Comparison of ENCODE assay signal across 1 cellular context in the genomic region with DNA sequence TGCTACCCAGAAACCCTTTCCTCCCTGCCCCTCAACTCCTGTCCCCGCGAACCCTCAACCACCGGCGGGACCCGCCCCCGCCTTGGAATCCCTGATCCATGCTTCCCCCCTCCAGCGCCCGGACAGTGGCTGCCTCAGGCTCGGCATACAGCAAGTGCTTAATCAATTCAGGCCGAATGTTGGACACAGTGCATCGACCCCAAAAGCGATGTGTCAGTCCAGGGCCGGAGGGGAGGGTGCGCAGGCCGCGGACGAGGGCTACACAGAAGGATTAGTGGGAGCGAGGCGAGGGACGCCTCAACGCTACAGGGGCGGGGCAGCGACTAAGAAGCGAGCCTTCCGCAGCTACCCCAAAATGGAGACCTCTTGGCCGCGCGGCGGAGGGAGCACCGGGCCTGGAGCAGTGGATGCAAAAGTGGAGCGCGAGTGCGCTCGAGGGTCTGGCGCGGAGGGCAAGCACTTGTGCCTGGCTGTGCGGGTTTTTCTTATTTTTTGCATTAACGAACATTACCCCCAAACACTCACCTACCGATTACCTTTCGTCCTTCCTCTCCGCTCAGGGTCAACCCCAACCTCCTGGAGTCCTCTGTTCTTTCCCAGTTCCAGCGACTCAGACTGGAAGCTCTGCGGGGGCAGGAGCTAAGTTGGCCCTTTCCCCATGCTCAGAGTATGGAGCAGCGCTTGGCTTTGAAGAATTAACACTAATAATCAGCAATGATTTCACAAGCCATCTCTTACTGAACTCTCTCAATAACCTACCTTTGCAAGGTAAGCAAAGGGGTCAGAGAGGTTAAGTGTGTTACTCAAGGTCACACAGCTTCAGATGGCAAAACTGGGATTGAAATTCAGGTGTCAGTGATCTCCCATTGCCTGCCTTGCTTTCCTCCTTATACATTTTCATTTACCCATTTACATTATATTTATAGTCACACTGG.
TF ChIP-seq lines count a peak whose summit lies in the region.

No MANE protein-coding gene starts in this region.

TF ChIP-seq in HEK293, 187 proteins besides CTCF, POLR2A, EP300 and RAD21 (continued from another document and continues in another):
- TF ChIP-seq, protein P1, sequence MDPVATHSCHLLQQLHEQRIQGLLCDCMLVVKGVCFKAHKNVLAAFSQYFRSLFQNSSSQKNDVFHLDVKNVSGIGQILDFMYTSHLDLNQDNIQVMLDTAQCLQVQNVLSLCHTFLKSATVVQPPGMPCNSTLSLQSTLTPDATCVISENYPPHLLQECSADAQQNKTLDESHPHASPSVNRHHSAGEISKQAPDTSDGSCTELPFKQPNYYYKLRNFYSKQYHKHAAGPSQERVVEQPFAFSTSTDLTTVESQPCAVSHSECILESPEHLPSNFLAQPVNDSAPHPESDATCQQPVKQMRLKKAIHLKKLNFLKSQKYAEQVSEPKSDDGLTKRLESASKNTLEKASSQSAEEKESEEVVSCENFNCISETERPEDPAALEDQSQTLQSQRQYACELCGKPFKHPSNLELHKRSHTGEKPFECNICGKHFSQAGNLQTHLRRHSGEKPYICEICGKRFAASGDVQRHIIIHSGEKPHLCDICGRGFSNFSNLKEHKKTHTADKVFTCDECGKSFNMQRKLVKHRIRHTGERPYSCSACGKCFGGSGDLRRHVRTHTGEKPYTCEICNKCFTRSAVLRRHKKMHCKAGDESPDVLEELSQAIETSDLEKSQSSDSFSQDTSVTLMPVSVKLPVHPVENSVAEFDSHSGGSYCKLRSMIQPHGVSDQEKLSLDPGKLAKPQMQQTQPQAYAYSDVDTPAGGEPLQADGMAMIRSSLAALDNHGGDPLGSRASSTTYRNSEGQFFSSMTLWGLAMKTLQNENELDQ (tag by site-specific recombination; IDR thresholded peaks at IDR 0.05; ENCODE audit: low read depth) = no peak
- TF ChIP-seq ZNF529 (tag by site-specific recombination; IDR thresholded peaks at IDR 0.05; ENCODE audit: insufficient replicate concordance) = no peak
- no peak for TF ChIP-seq GLIS1 (tag by site-specific recombination; IDR thresholded peaks at IDR 0.05)
- no peak for TF ChIP-seq ZNF211 (tag by site-specific recombination; IDR thresholded peaks at IDR 0.05; ENCODE audit: low read depth)
- TF ChIP-seq, protein P2, sequence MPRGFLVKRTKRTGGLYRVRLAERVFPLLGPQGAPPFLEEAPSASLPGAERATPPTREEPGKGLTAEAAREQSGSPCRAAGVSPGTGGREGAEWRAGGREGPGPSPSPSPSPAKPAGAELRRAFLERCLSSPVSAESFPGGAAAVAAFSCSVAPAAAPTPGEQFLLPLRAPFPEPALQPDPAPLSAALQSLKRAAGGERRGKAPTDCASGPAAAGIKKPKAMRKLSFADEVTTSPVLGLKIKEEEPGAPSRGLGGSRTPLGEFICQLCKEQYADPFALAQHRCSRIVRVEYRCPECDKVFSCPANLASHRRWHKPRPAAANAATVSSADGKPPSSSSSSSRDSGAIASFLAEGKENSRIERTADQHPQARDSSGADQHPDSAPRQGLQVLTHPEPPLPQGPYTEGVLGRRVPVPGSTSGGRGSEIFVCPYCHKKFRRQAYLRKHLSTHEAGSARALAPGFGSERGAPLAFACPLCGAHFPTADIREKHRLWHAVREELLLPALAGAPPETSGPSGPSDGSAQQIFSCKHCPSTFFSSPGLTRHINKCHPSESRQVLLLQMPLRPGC (tag by site-specific recombination; IDR thresholded peaks at IDR 0.05) = no peak
- no peak for TF ChIP-seq ZNF114 (tag by site-specific recombination; IDR thresholded peaks at IDR 0.05)
- no peak for TF ChIP-seq ZNF416 (tag by site-specific recombination; IDR thresholded peaks at IDR 0.05)
- peak; percentile 99 for TF ChIP-seq ZNF792 (tag by site-specific recombination; IDR thresholded peaks at IDR 0.05)
- TF ChIP-seq, protein P3, sequence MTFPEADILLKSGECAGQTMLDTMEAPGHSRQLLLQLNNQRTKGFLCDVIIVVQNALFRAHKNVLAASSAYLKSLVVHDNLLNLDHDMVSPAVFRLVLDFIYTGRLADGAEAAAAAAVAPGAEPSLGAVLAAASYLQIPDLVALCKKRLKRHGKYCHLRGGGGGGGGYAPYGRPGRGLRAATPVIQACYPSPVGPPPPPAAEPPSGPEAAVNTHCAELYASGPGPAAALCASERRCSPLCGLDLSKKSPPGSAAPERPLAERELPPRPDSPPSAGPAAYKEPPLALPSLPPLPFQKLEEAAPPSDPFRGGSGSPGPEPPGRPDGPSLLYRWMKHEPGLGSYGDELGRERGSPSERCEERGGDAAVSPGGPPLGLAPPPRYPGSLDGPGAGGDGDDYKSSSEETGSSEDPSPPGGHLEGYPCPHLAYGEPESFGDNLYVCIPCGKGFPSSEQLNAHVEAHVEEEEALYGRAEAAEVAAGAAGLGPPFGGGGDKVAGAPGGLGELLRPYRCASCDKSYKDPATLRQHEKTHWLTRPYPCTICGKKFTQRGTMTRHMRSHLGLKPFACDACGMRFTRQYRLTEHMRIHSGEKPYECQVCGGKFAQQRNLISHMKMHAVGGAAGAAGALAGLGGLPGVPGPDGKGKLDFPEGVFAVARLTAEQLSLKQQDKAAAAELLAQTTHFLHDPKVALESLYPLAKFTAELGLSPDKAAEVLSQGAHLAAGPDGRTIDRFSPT (tag by site-specific recombination; IDR thresholded peaks at IDR 0.05) = no peak
- no peak for TF ChIP-seq ZNF658 (tag by site-specific recombination; IDR thresholded peaks at IDR 0.05)
- no peak for TF ChIP-seq ZNF677 (tag by site-specific recombination; IDR thresholded peaks at IDR 0.05)
- no peak for TF ChIP-seq ZFP69B (tag by site-specific recombination; IDR thresholded peaks at IDR 0.05)
- TF ChIP-seq, protein P4, sequence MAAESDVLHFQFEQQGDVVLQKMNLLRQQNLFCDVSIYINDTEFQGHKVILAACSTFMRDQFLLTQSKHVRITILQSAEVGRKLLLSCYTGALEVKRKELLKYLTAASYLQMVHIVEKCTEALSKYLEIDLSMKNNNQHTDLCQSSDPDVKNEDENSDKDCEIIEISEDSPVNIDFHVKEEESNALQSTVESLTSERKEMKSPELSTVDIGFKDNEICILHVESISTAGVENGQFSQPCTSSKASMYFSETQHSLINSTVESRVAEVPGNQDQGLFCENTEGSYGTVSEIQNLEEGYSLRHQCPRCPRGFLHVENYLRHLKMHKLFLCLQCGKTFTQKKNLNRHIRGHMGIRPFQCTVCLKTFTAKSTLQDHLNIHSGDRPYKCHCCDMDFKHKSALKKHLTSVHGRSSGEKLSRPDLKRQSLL (tag by site-specific recombination; IDR thresholded peaks at IDR 0.05) = no peak
- TF ChIP-seq, protein P5, sequence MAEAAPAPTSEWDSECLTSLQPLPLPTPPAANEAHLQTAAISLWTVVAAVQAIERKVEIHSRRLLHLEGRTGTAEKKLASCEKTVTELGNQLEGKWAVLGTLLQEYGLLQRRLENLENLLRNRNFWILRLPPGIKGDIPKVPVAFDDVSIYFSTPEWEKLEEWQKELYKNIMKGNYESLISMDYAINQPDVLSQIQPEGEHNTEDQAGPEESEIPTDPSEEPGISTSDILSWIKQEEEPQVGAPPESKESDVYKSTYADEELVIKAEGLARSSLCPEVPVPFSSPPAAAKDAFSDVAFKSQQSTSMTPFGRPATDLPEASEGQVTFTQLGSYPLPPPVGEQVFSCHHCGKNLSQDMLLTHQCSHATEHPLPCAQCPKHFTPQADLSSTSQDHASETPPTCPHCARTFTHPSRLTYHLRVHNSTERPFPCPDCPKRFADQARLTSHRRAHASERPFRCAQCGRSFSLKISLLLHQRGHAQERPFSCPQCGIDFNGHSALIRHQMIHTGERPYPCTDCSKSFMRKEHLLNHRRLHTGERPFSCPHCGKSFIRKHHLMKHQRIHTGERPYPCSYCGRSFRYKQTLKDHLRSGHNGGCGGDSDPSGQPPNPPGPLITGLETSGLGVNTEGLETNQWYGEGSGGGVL (tag by site-specific recombination; IDR thresholded peaks at IDR 0.05) = peak; percentile 77
- no peak for TF ChIP-seq ZNF221 (tag by site-specific recombination; IDR thresholded peaks at IDR 0.05; ENCODE audit: borderline replicate concordance)
- no peak for TF ChIP-seq ZNF174 (tag by site-specific recombination; IDR thresholded peaks at IDR 0.05)
- TF ChIP-seq ZNF600 (tag by site-specific recombination; IDR thresholded peaks at IDR 0.05) = peak; percentile 65
- TF ChIP-seq, protein P6, sequence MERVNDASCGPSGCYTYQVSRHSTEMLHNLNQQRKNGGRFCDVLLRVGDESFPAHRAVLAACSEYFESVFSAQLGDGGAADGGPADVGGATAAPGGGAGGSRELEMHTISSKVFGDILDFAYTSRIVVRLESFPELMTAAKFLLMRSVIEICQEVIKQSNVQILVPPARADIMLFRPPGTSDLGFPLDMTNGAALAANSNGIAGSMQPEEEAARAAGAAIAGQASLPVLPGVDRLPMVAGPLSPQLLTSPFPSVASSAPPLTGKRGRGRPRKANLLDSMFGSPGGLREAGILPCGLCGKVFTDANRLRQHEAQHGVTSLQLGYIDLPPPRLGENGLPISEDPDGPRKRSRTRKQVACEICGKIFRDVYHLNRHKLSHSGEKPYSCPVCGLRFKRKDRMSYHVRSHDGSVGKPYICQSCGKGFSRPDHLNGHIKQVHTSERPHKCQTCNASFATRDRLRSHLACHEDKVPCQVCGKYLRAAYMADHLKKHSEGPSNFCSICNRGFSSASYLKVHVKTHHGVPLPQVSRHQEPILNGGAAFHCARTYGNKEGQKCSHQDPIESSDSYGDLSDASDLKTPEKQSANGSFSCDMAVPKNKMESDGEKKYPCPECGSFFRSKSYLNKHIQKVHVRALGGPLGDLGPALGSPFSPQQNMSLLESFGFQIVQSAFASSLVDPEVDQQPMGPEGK (tag by site-specific recombination; IDR thresholded peaks at IDR 0.05) = peak; percentile 92
- TF ChIP-seq, protein P7, sequence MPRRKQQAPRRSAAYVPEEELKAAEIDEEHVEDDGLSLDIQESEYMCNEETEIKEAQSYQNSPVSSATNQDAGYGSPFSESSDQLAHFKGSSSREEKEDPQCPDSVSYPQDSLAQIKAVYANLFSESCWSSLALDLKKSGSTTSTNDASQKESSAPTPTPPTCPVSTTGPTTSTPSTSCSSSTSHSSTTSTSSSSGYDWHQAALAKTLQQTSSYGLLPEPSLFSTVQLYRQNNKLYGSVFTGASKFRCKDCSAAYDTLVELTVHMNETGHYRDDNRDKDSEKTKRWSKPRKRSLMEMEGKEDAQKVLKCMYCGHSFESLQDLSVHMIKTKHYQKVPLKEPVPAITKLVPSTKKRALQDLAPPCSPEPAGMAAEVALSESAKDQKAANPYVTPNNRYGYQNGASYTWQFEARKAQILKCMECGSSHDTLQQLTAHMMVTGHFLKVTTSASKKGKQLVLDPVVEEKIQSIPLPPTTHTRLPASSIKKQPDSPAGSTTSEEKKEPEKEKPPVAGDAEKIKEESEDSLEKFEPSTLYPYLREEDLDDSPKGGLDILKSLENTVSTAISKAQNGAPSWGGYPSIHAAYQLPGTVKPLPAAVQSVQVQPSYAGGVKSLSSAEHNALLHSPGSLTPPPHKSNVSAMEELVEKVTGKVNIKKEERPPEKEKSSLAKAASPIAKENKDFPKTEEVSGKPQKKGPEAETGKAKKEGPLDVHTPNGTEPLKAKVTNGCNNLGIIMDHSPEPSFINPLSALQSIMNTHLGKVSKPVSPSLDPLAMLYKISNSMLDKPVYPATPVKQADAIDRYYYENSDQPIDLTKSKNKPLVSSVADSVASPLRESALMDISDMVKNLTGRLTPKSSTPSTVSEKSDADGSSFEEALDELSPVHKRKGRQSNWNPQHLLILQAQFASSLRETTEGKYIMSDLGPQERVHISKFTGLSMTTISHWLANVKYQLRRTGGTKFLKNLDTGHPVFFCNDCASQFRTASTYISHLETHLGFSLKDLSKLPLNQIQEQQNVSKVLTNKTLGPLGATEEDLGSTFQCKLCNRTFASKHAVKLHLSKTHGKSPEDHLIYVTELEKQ (tag by site-specific recombination; IDR thresholded peaks at IDR 0.05; ENCODE audit: borderline replicate concordance) = no peak
- no peak for TF ChIP-seq ZNF311 (tag by site-specific recombination; IDR thresholded peaks at IDR 0.05; ENCODE audit: borderline replicate concordance)
- no peak for TF ChIP-seq ZNF626 (tag by site-specific recombination; IDR thresholded peaks at IDR 0.05)
- TF ChIP-seq ZNF426 (tag by site-specific recombination; IDR thresholded peaks at IDR 0.05) = no peak
- no peak for TF ChIP-seq ZNF16 (tag by site-specific recombination; IDR thresholded peaks at IDR 0.05; ENCODE audit: low read depth)
- TF ChIP-seq ZBTB21 (tag by site-specific recombination; IDR thresholded peaks at IDR 0.05) = no peak
- TF ChIP-seq ZNF624 (tag by site-specific recombination; IDR thresholded peaks at IDR 0.05) = no peak
- TF ChIP-seq, protein P8, sequence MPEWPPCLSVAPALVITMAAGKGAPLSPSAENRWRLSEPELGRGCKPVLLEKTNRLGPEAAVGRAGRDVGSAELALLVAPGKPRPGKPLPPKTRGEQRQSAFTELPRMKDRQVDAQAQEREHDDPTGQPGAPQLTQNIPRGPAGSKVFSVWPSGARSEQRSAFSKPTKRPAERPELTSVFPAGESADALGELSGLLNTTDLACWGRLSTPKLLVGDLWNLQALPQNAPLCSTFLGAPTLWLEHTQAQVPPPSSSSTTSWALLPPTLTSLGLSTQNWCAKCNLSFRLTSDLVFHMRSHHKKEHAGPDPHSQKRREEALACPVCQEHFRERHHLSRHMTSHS (tag by site-specific recombination; IDR thresholded peaks at IDR 0.05) = no peak
- no peak for TF ChIP-seq ZNF132 (tag by site-specific recombination; IDR thresholded peaks at IDR 0.05; ENCODE audit: borderline replicate concordance)
- peak; percentile 68 for TF ChIP-seq YY1 (tag by site-specific recombination; IDR thresholded peaks at IDR 0.05)
- TF ChIP-seq ZSCAN16 (tag by site-specific recombination; IDR thresholded peaks at IDR 0.05) = 0 out of 2 replicates have a peak, but pooled peaks have one; percentile 61
- no peak for TF ChIP-seq ZNF155 (tag by site-specific recombination; IDR thresholded peaks at IDR 0.05)
- TF ChIP-seq ZNF184 (tag by site-specific recombination; IDR thresholded peaks at IDR 0.05) = no peak
- TF ChIP-seq, protein P9, sequence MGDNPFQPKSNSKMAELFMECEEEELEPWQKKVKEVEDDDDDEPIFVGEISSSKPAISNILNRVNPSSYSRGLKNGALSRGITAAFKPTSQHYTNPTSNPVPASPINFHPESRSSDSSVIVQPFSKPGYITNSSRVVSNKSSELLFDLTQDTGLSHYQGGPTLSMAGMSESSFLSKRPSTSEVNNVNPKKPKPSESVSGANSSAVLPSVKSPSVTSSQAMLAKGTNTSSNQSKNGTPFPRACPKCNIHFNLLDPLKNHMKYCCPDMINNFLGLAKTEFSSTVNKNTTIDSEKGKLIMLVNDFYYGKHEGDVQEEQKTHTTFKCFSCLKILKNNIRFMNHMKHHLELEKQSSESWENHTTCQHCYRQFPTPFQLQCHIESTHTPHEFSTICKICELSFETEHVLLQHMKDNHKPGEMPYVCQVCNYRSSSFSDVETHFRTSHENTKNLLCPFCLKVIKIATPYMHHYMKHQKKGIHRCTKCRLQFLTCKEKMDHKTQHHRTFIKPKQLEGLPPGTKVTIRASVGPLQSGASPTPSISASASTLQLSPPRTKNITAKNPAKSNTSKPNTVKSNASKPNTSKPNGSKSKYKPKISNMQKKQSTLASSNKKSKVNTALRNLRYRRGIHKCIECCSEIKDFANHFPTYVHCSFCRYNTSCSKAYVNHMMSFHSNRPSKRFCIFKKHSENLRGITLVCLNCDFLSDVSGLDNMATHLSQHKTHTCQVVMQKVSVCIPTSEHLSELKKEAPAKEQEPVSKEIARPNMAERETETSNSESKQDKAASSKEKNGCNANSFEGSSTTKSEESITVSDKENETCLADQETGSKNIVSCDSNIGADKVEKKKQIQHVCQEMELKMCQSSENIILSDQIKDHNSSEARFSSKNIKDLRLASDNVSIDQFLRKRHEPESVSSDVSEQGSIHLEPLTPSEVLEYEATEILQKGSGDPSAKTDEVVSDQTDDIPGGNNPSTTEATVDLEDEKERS (tag by site-specific recombination; IDR thresholded peaks at IDR 0.05) = no peak
